24 cellular contexts compared by ENCODE assay signal in genomic region chr6:37551867-37552266, GRCh38.
"Had no signal": no experiment of that assay in that cellular context is flagged by ENCODE, and none has a peak within 500 bp of the region (broad histone marks: within the 10 kb centered on the region; RNA-seq: fewer than 3 reads in every experiment).

No MANE protein-coding gene starts in this region.

- H3K36me3 ChIP-seq: heart left ventricle, neutrophil, ovary, prostate gland, right atrium auricular region, stomach, suprapubic skin, tibial nerve had no signal

- FAIRE-seq: bronchial epithelial cell, islet of Langerhans, TTC549 had no signal

- H3K9me3 ChIP-seq: heart left ventricle, neutrophil, ovary, prostate gland, right atrium auricular region, stomach, suprapubic skin, tibial nerve had no signal

- DNase-seq: activated CD4-positive, alpha-beta T cell treated with anti-CD3 and anti-CD28 coated beads for 1 hour; activated CD8-positive, alpha-beta memory T cell treated with anti-CD3 and anti-CD28 coated beads for 24 hours; activated CD8-positive, alpha-beta memory T cell treated with anti-CD3 and anti-CD28 coated beads, Interleukin-2, amount 50 U/mL, for 48 hours; activated naive CD4-positive, alpha-beta T cell treated with Interleukin-2 at 50 U/mL for 16 hours; activated naive CD8-positive, alpha-beta T cell treated with anti-CD3 and anti-CD28 coated beads for 36 hours; activated T-cell treated with anti-CD3 and anti-CD28 coated beads, Interleukin-2, amount 50 U/mL, for 4 hours; amniotic stem cell; left ventricle myocardium superior; mammary epithelial cell; midbrain; stimulated activated CD4-positive, alpha-beta T cell treated with anti-CD3 and anti-CD28 coated beads, Interleukin-12 subunit alpha, Interleukin-12 subunit beta, amount 100 ng/mL, for 4 hours; stimulated activated CD4-positive, alpha-beta T cell treated with anti-CD3 and anti-CD28 coated beads, Interleukin-4, amount 100 ng/mL, for 4 hours; stomach had no signal

- H3K4me1 ChIP-seq: prostate gland had no signal

- ATAC-seq: activated T-cell treated with anti-CD3 and anti-CD28 coated beads, Interleukin-2, amount 50 U/mL, for 4 hours; heart left ventricle; left ventricle myocardium superior; natural killer cell treated with Interleukin-12 subunit alpha and Interleukin-12 subunit beta and Interleukin-15 and Interleukin-18, amount 100 ng/mL, for 72 hours had no signal

- H3K4me3 ChIP-seq: heart left ventricle, ovary, prostate gland, right atrium auricular region, stomach, suprapubic skin, tibial nerve had no signal

- H3K27ac ChIP-seq: heart left ventricle, neutrophil, ovary, prostate gland, right atrium auricular region, stomach, suprapubic skin, tibial nerve had no signal

- H3K27me3 ChIP-seq: ovary, right atrium auricular region, tibial nerve had no signal
